In genomic region chr5:173764321-173765029, GRCh38 we compare ENCODE assay signal across 8 cellular contexts.
DNase-seq lines count a peak whose midpoint lies in the region; ATAC-seq, FAIRE-seq and TF ChIP-seq lines count a peak whose summit lies in the region.

No MANE protein-coding gene starts in this region.

- intact Hi-C loops in GM12878 (cut with micrococcal nuclease; ENCODE audit: unreplicated experiment): no loop called here

- H3K27ac Mint-ChIP-seq in glutamatergic neuron (ENCODE audit: unreplicated experiment): no peak overlapping the region

- TF ChIP-seq RAD21 in Ishikawa (IDR thresholded peaks at IDR 0.05; ENCODE audit: low read depth) (no peak), GM12878 (IDR thresholded peaks at IDR 0.05; ENCODE audit: insufficient read depth, low read depth, low read length) (no peak)

- SMC1A ChIA-PET in GM12878 (lab: Charles Lee; ENCODE audit: uncharacterized antibody, unreplicated experiment): interaction anchor here (0.8 to 1.3 kb wide), 8 partner anchors 8 to 150 kb away, joined by 3 to 6 read pairs (median 3); no protein-coding TSS in a partner anchor

- peaks cover 3% of the 10 kb centered on the region; the same call in 1 of the 2 replicates for H3K4me1 ChIP-seq in GM12878 (ENCODE audit: control insufficient read depth, insufficient read depth, low read length)
- peaks cover 32% of the 10 kb centered on the region for H3K4me1 ChIP-seq in suprapubic skin

- 76% methylated on average over 14 of the region's 14 CpGs for WGBS in GM12878 (ENCODE audit: insufficient coverage, insufficient replicate concordance, low lambda C conversion rate, missing lambda C conversion rate)
- 36% methylated on average over 13 of the region's 14 CpGs for WGBS in suprapubic skin

- peaks cover 6% of the 10 kb centered on the region for H3K27me3 ChIP-seq in AG04450 (ENCODE audit: control insufficient read depth, insufficient read depth, low read length)
- H3K27me3 ChIP-seq in GM12878 (replicated peaks in 1 of 2; ENCODE audit: control insufficient read depth in 2 of 2, insufficient read depth in 2 of 2, low read length in 1 of 2): no peaks in the 10 kb centered on the region
- no peaks in the 10 kb centered on the region for H3K27me3 ChIP-seq in suprapubic skin

- H3K36me3 Mint-ChIP-seq in glutamatergic neuron (ENCODE audit: unreplicated experiment): no peaks in the 10 kb centered on the region

- peak overlapping the region; percentile 85 for H3K27ac ChIP-seq in AG04450 (ENCODE audit: low read depth, low read length)
- H3K27ac ChIP-seq in GM12878 (ENCODE audit: control insufficient read depth, insufficient read depth): no peak overlapping the region
- H3K27ac ChIP-seq in suprapubic skin: peak overlapping the region; percentile 64

- in situ Hi-C loops in GM12878 (cut with MboI): no loop called here

- TF ChIP-seq EP300 in Ishikawa (IDR thresholded peaks at IDR 0.05; ENCODE audit: borderline replicate concordance) (peak; percentile 38; the same call in 1 of the 2 replicates), GM12878 (IDR thresholded peaks at IDR 0.05; ENCODE audit: borderline replicate concordance in 1 of 2, control insufficient read depth in 1 of 2, low read depth in 2 of 2, low read length in 2 of 2) (no peak), suprapubic skin (IDR thresholded peaks at IDR 0.05) (no peak)

- H3K4me3 Mint-ChIP-seq in glutamatergic neuron (ENCODE audit: unreplicated experiment): no peak overlapping the region

- CTCF ChIA-PET in AG04450 (lab: Charles Lee): interaction anchor here (0.7 to 1.8 kb wide), 2 partner anchors 11 to 209 kb away, joined by 3 to 5 read pairs; no protein-coding TSS in a partner anchor
- CTCF ChIA-PET in GM12878 (lab: Yijun Ruan, JAX): interaction anchor here (1.3 kb wide), 1 partner anchor 22 kb away, joined by 5 read pairs; no protein-coding TSS in a partner anchor

- H3K4me2 ChIP-seq in GM12878 (ENCODE audit: control insufficient read depth, insufficient read depth): no peak overlapping the region

- RAD21 ChIA-PET in GM12878 (lab: Charles Lee; ENCODE audit: unreplicated experiment): interaction anchor here (1.1 to 1.5 kb wide), 2 partner anchors 22 to 87 kb away, joined by 3 to 5 read pairs; no protein-coding TSS in a partner anchor

- H3K9me3 ChIP-seq in AG04450 (ENCODE audit: control insufficient read depth, insufficient read depth, low read length): no peaks in the 10 kb centered on the region
- no peaks in the 10 kb centered on the region for H3K9me3 ChIP-seq in GM12878 (replicated peaks; ENCODE audit: control insufficient read depth, insufficient read depth, low read length)
- H3K9me3 ChIP-seq in suprapubic skin: no peaks in the 10 kb centered on the region

- peaks cover 7% of the 10 kb centered on the region for H3K9me3 Mint-ChIP-seq in glutamatergic neuron (ENCODE audit: unreplicated experiment)

- BruUV-seq in GM12878 (replicated peaks; lab: Mats Ljungman, UMichigan): no TSS peak

- H3K36me3 ChIP-seq in GM12878 (ENCODE audit: control insufficient read depth in 2 of 2, insufficient read depth in 2 of 2, low read length in 1 of 2) (no peaks in the 10 kb centered on the region), suprapubic skin (no peaks in the 10 kb centered on the region)

- ATAC-seq in GM12878: peak; percentile 69
- no peak for ATAC-seq in HG03457 (IDR thresholded peaks at IDR 0.05; ENCODE audit: unreplicated experiment)

- POLR2A ChIA-PET in AG04450 (lab: Yijun Ruan, JAX): interaction anchor here (0.8 to 1.1 kb wide), 5 partner anchors 11 to 123 kb away, joined by 3 to 7 read pairs (median 4); partner anchors contain the start of gene CPEB4
- POLR2A ChIA-PET in GM12878 (lab: Charles Lee): interaction anchor here (0.8 kb wide), 1 partner anchor 24 kb away, joined by 4 read pairs; no protein-coding TSS in a partner anchor

- peaks cover 6% of the 10 kb centered on the region for H3K27me3 Mint-ChIP-seq in glutamatergic neuron (ENCODE audit: unreplicated experiment)

- DNase-seq in AG04450 (ENCODE audit: low read depth, low spot score): peak; percentile 89
- DNase-seq in GM12878 (ENCODE audit: low read depth, low spot score): no peak
- DNase-seq in iris pigment epithelial cell (ENCODE audit: low read depth): peak; percentile 98
- DNase-seq in suprapubic skin (ENCODE audit: low spot score in 2 of 2): peak; percentile 86 to 89
- no peak for DNase-seq in glutamatergic neuron
- no peak for DNase-seq in NCI-H1930 (lab: John Stamatoyannopoulos, UW)

- FAIRE-seq in GM12878 (lab: Jason Lieb, UNC): no peak

- no peaks in the 10 kb centered on the region for H4K20me1 ChIP-seq in GM12878 (ENCODE audit: control insufficient read depth, insufficient read depth)

- H3K4me3 ChIP-seq in AG04450 (ENCODE audit: low read depth, low read length) (no peak overlapping the region), GM12878 (no peak overlapping the region), suprapubic skin (no peak overlapping the region)

- TF ChIP-seq POLR2A in GM12878 (IDR thresholded peaks at IDR 0.05; ENCODE audit: low read depth, low read length) (no peak), suprapubic skin (IDR thresholded peaks at IDR 0.05) (no peak)

- H3K79me2 ChIP-seq in GM12878 (ENCODE audit: control insufficient read depth, insufficient read depth, low read length): no peaks in the 10 kb centered on the region

- H3K9ac ChIP-seq in GM12878 (ENCODE audit: control insufficient read depth, insufficient read depth, low read length): no peak overlapping the region

- H3K4me1 Mint-ChIP-seq in glutamatergic neuron (ENCODE audit: low read depth, unreplicated experiment): peaks cover 26% of the 10 kb centered on the region

- no peak overlapping the region for H2AFZ ChIP-seq in GM12878 (ENCODE audit: control insufficient read depth, low read depth, low read length)

- TF ChIP-seq CTCF in AG04450 (IDR thresholded peaks at IDR 0.05; ENCODE audit: low read depth, low read length): no peak
- TF ChIP-seq CTCF in GM12878 (IDR thresholded peaks at IDR 0.05 in 2 of 3, conservative IDR thresholded peaks at IDR 0.05 in 1 of 3; ENCODE audit: control insufficient read depth in 2 of 3, extremely low read depth in 1 of 3, insufficient read depth in 1 of 3, low read depth in 3 of 3, low read length in 3 of 3): no peak
- TF ChIP-seq CTCF in suprapubic skin (IDR thresholded peaks at IDR 0.05): no peak
- no peak for TF ChIP-seq CTCF in glutamatergic neuron (IDR thresholded peaks at IDR 0.05; ENCODE audit: partially characterized antibody, unreplicated experiment)

TF ChIP-seq in Ishikawa, 13 proteins besides CTCF, POLR2A, EP300 and RAD21:
- TF ChIP-seq MAX (IDR thresholded peaks at IDR 0.05) (no peak), YY1 (IDR thresholded peaks at IDR 0.05; ENCODE audit: low read depth) (peak; percentile 63; the same call in 1 of the 2 replicates), CEBPB (IDR thresholded peaks at IDR 0.05) (no peak), NFIC (IDR thresholded peaks at IDR 0.05) (peak; percentile 57; the same call in 1 of the 2 replicates)

TF ChIP-seq in GM12878, 131 proteins besides CTCF, POLR2A, EP300 and RAD21 (continues in another document):
- TF ChIP-seq YY1 (IDR thresholded peaks at IDR 0.05; ENCODE audit: low read depth, low read length) (no peak), BCL3 (IDR thresholded peaks at IDR 0.05; ENCODE audit: borderline replicate concordance, insufficient read depth, low read depth, low read length, poor library complexity, severe bottlenecking) (peak; percentile 14), SREBF2 (IDR thresholded peaks at IDR 0.05; ENCODE audit: low read length) (no peak), MYC (IDR thresholded peaks at IDR 0.05; ENCODE audit: insufficient read depth, insufficient read length, insufficient replicate concordance, low read length, severe bottlenecking) (no peak), ZNF592 (IDR thresholded peaks at IDR 0.05) (no peak), WRNIP1 (IDR thresholded peaks at IDR 0.05; ENCODE audit: borderline replicate concordance, low read depth, low read length) (no peak)

Comparison
In these comparisons a context has a peak if more than half of its experiments do, and no peak if none do; other contexts are left out.
1. DNase-seq: peak in AG04450 (single experiment), iris pigment epithelial cell (single experiment) and suprapubic skin (2 of 2); none in GM12878 (single experiment), glutamatergic neuron (single experiment) and NCI-H1930 (0 of 2).